ENCODE assay signal across 1 cellular context in genomic region chr17:78718575-78719209, GRCh38.
A peak's percentile ranks its signal among the peaks of the same experiment; 100 is the strongest.
TF ChIP-seq lines count a peak whose summit lies in the region.

No MANE protein-coding gene starts in this region.

TF ChIP-seq in HepG2, 621 proteins besides CTCF, POLR2A, EP300 and RAD21 (continued from another document):
- TF ChIP-seq PRDM10 (CRISPR knock-in tag; IDR thresholded peaks at IDR 0.05; ENCODE audit: low read depth) (no peak), ZNF704 (CRISPR knock-in tag; IDR thresholded peaks at IDR 0.05; ENCODE audit: borderline replicate concordance) (no peak), ZGPAT (CRISPR knock-in tag; IDR thresholded peaks at IDR 0.05) (no peak), POLR2G (IDR thresholded peaks at IDR 0.05; ENCODE audit: low read depth, low read length) (no peak), HNF1B (CRISPR knock-in tag; IDR thresholded peaks at IDR 0.05) (no peak), ZNF83 (CRISPR knock-in tag; IDR thresholded peaks at IDR 0.05; ENCODE audit: borderline replicate concordance) (no peak), SNAI1 (CRISPR knock-in tag; IDR thresholded peaks at IDR 0.05; ENCODE audit: borderline replicate concordance) (no peak), CHCHD3 (CRISPR knock-in tag; IDR thresholded peaks at IDR 0.05) (no peak), RBM39 (IDR thresholded peaks at IDR 0.05; ENCODE audit: low read depth, low read length, poor library complexity, severe bottlenecking) (no peak), SOX6 (IDR thresholded peaks at IDR 0.05) (no peak), SOX6 (CRISPR knock-in tag; IDR thresholded peaks at IDR 0.05) (no peak), TARDBP (CRISPR knock-in tag; IDR thresholded peaks at IDR 0.05) (peak; percentile 38; the same call in 1 of the 2 replicates), ZFP82 (CRISPR knock-in tag; IDR thresholded peaks at IDR 0.05; ENCODE audit: borderline replicate concordance) (no peak), ZNF160 (CRISPR knock-in tag; IDR thresholded peaks at IDR 0.05) (no peak), ZNF616 (CRISPR knock-in tag; IDR thresholded peaks at IDR 0.05; ENCODE audit: low read depth) (no peak), ZNF343 (CRISPR knock-in tag; IDR thresholded peaks at IDR 0.05) (no peak), ZHX1 (CRISPR knock-in tag; IDR thresholded peaks at IDR 0.05; ENCODE audit: low read depth) (no peak), HNF4A (CRISPR knock-in tag; IDR thresholded peaks at IDR 0.05) (no peak), ZNF577 (CRISPR knock-in tag; IDR thresholded peaks at IDR 0.05; ENCODE audit: borderline replicate concordance, low read depth) (no peak), DPF2 (CRISPR knock-in tag; IDR thresholded peaks at IDR 0.05; ENCODE audit: borderline replicate concordance, low read depth) (no peak)
